40 cellular contexts compared by ENCODE assay signal in the genomic region with DNA sequence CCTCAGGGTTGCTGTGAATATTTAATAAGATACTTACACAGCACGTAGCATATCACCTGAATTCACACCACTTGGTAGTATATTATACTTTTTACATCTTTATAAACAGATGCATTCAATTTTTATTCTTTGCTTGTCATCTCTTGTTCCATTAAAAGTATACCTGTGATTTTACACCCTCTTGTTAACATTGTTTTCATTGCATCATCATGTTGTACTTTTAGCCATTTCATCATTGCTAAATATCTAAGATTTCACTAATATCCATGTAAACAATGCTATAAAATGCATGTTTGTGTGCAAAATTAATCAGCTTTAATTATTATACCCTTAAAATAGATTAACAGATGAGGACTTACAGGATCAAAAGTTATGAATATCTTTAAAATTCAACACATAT.
"Had no signal": no experiment of that assay in that cellular context is flagged by ENCODE, and none has a peak within 500 bp of the region (broad histone marks: within the 10 kb centered on the region; RNA-seq: fewer than 3 reads in every experiment).

No MANE protein-coding gene starts in this region.

- H3K36me3 Mint-ChIP-seq: activated naive CD4-positive, alpha-beta T cell treated with anti-CD3 and anti-CD28 coated beads, Interleukin-2, amount 10 ng/mL, durations not matched to agents 7 days and 5 days; activated naive CD4-positive, alpha-beta T cell treated with anti-CD3 and anti-CD28 coated beads, Interleukin-2, amount 50 U/mL, for 24 hours; activated naive CD4-positive, alpha-beta T cell treated with anti-CD3 and anti-CD28 coated beads, Interleukin-2, amount 50 U/mL, for 72 hours; activated naive CD8-positive, alpha-beta T cell; activated naive CD8-positive, alpha-beta T cell treated with anti-CD3 and anti-CD28 coated beads, Interleukin-2, amount 10 ng/mL, durations not matched to agents 7 days and 5 days had no signal

- H3K4me1 Mint-ChIP-seq: activated naive CD4-positive, alpha-beta T cell treated with anti-CD3 and anti-CD28 coated beads, Interleukin-2, amount 10 ng/mL, durations not matched to agents 7 days and 5 days; activated naive CD4-positive, alpha-beta T cell treated with anti-CD3 and anti-CD28 coated beads, Interleukin-2, amount 50 U/mL, for 24 hours; activated naive CD8-positive, alpha-beta T cell treated with anti-CD3 and anti-CD28 coated beads for 36 hours; activated naive CD8-positive, alpha-beta T cell treated with anti-CD3 and anti-CD28 coated beads, Interleukin-2, amount 10 ng/mL, durations not matched to agents 7 days and 5 days; activated naive CD8-positive, alpha-beta T cell treated with anti-CD3 and anti-CD28 coated beads, Interleukin-2, amount 50 U/mL, for 24 hours; activated T-helper 17 cell treated with anti-CD3 and anti-CD28 coated beads, Interleukin-2, amount 50 U/mL, for 72 hours; central memory CD8-positive, alpha-beta T cell had no signal

- FAIRE-seq: astrocyte, bronchial epithelial cell had no signal

- H3K4me3 ChIP-seq: adrenal gland, ascending aorta, body of pancreas, breast epithelium, cardiac muscle cell had no signal

- H3K27ac ChIP-seq: adrenal gland, ascending aorta, body of pancreas, brain microvascular endothelial cell, breast epithelium, cardiac muscle cell had no signal

- H3K4me1 ChIP-seq: adrenal gland, body of pancreas had no signal

- H3K27me3 Mint-ChIP-seq: activated naive CD8-positive, alpha-beta T cell treated with anti-CD3 and anti-CD28 coated beads for 36 hours; brain had no signal

- H3K36me3 ChIP-seq: adrenal gland, ascending aorta, brain microvascular endothelial cell, breast epithelium, cardiac muscle cell had no signal

- H3K4me3 Mint-ChIP-seq: activated naive CD4-positive, alpha-beta T cell treated with anti-CD3 and anti-CD28 coated beads for 36 hours; activated naive CD4-positive, alpha-beta T cell treated with anti-CD3 and anti-CD28 coated beads, Interleukin-2, amount 10 ng/mL, durations not matched to agents 7 days and 5 days; activated naive CD4-positive, alpha-beta T cell treated with anti-CD3 and anti-CD28 coated beads, Interleukin-2, amount 50 U/mL, for 24 hours; activated naive CD8-positive, alpha-beta T cell; activated naive CD8-positive, alpha-beta T cell treated with anti-CD3 and anti-CD28 coated beads for 36 hours; activated naive CD8-positive, alpha-beta T cell treated with anti-CD3 and anti-CD28 coated beads, Interleukin-2, amount 10 ng/mL, durations not matched to agents 7 days and 5 days; activated naive CD8-positive, alpha-beta T cell treated with anti-CD3 and anti-CD28 coated beads, Interleukin-2, amount 50 U/mL, for 24 hours; activated T-cell treated with anti-CD3 and anti-CD28 coated beads, Interleukin-2, amount 50 U/mL, for 24 hours; activated T-cell treated with anti-CD3 and anti-CD28 coated beads, Interleukin-2, amount 50 U/mL, for 72 hours; activated T-helper 1 cell treated with anti-CD3 and anti-CD28 coated beads, Interleukin-12 subunit alpha, Interleukin-12 subunit beta, Interleukin-2, Interleukin-4 antibody, amounts not matched to agents 30 ng/mL and 10 ng/mL and 1 ng/mL, durations not matched to agents 14 hours and 24 hours and 36 hours; activated T-helper 17 cell treated with anti-CD3 and anti-CD28 coated beads, Interleukin-2, amount 50 U/mL, for 72 hours; brain; central memory CD8-positive, alpha-beta T cell had no signal

- H3K9me3 Mint-ChIP-seq: activated naive CD4-positive, alpha-beta T cell treated with anti-CD3 and anti-CD28 coated beads for 36 hours; activated naive CD4-positive, alpha-beta T cell treated with anti-CD3 and anti-CD28 coated beads, Interleukin-2, amount 10 ng/mL, durations not matched to agents 7 days and 5 days; activated naive CD4-positive, alpha-beta T cell treated with anti-CD3 and anti-CD28 coated beads, Interleukin-2, amount 50 U/mL, for 24 hours; activated naive CD4-positive, alpha-beta T cell treated with anti-CD3 and anti-CD28 coated beads, Interleukin-2, amount 50 U/mL, for 72 hours; activated naive CD8-positive, alpha-beta T cell treated with anti-CD3 and anti-CD28 coated beads for 36 hours; activated naive CD8-positive, alpha-beta T cell treated with anti-CD3 and anti-CD28 coated beads, Interleukin-2, amount 10 ng/mL, durations not matched to agents 7 days and 5 days; activated T-cell treated with anti-CD3 and anti-CD28 coated beads, Interleukin-2, amount 50 U/mL, for 24 hours; activated T-cell treated with anti-CD3 and anti-CD28 coated beads, Interleukin-2, amount 50 U/mL, for 72 hours; activated T-helper 1 cell treated with anti-CD3 and anti-CD28 coated beads, Interleukin-12 subunit alpha, Interleukin-12 subunit beta, Interleukin-2, Interleukin-4 antibody, amounts not matched to agents 30 ng/mL and 10 ng/mL and 1 ng/mL, durations not matched to agents 14 hours and 24 hours and 36 hours; activated T-helper 2 cell treated with anti-CD3 and anti-CD28 coated beads, Interferon-gamma antibody, Interleukin-2, Interleukin-4, amounts not matched to agents 10 μg/mL and 5 μg/mL and 100 μg/mL, durations not matched to agents 14 hours and 24 hours and 36 hours had no signal

- H3K27me3 ChIP-seq: adrenal gland, ascending aorta, body of pancreas, brain microvascular endothelial cell, breast epithelium, cardiac muscle cell had no signal

- ATAC-seq: activated naive CD4-positive, alpha-beta T cell treated with anti-CD3 and anti-CD28 coated beads, Interleukin-2, amount 50 U/mL, for 72 hours; activated naive CD8-positive, alpha-beta T cell treated with anti-CD3 and anti-CD28 coated beads, Interleukin-2, amount 50 U/mL, for 24 hours; activated T-cell treated with anti-CD3 and anti-CD28 coated beads, Interleukin-2, amount 50 U/mL, for 72 hours; activated T-helper 17 cell treated with anti-CD3 and anti-CD28 coated beads, Interleukin-2, amount 50 U/mL, for 72 hours; body of pancreas had no signal

- H3K9me3 ChIP-seq: adrenal gland, ascending aorta, body of pancreas, breast epithelium had no signal

- DNase-seq: activated effector memory CD4-positive, alpha-beta T cell treated with anti-CD3 and anti-CD28 coated beads, Interleukin-2, amount 50 U/mL, for 16 hours; activated effector memory CD4-positive, alpha-beta T cell treated with Interleukin-2 at 50 U/mL for 16 hours; activated gamma-delta T cell; activated gamma-delta T cell treated with Interleukin-2 at 50 U/mL for 16 hours; activated naive CD4-positive, alpha-beta T cell; activated naive CD4-positive, alpha-beta T cell treated with anti-CD3 and anti-CD28 coated beads for 36 hours; activated naive CD4-positive, alpha-beta T cell treated with anti-CD3 and anti-CD28 coated beads, Interleukin-2, amount 10 ng/mL, durations not matched to agents 7 days and 5 days; activated naive CD4-positive, alpha-beta T cell treated with anti-CD3 and anti-CD28 coated beads, Interleukin-2, amount 50 U/mL, for 16 hours; activated naive CD4-positive, alpha-beta T cell treated with Interleukin-2 at 50 U/mL for 16 hours; activated naive CD8-positive, alpha-beta T cell treated with anti-CD3 and anti-CD28 coated beads for 36 hours; activated naive CD8-positive, alpha-beta T cell treated with anti-CD3 and anti-CD28 coated beads, Interleukin-2, amount 10 ng/mL, durations not matched to agents 7 days and 5 days; activated naive CD8-positive, alpha-beta T cell treated with anti-CD3 and anti-CD28 coated beads, Interleukin-2, amount 50 U/mL, for 24 hours; activated T-cell treated with anti-CD3 and anti-CD28 coated beads for 4 hours; activated T-cell treated with anti-CD3 and anti-CD28 coated beads, Interleukin-2, amount 50 U/mL, for 1 hour; activated T-cell treated with anti-CD3 and anti-CD28 coated beads, Interleukin-2, amount 50 U/mL, for 24 hours; activated T-cell treated with anti-CD3 and anti-CD28 coated beads, Interleukin-2, amount 50 U/mL, for 48 hours; activated T-cell treated with anti-CD3 and anti-CD28 coated beads, Interleukin-2, amount 50 U/mL, for 72 hours; adrenal gland; amniotic stem cell; amygdala; anterior cingulate cortex; aorta; body of pancreas; brain microvascular endothelial cell; caudate nucleus; central memory CD4-positive, alpha-beta T cell; cerebellar nuclear complex had no signal

- H3K27ac Mint-ChIP-seq: activated naive CD4-positive, alpha-beta T cell treated with anti-CD3 and anti-CD28 coated beads for 36 hours; activated naive CD4-positive, alpha-beta T cell treated with anti-CD3 and anti-CD28 coated beads, Interleukin-2, amount 10 ng/mL, durations not matched to agents 7 days and 5 days; activated naive CD4-positive, alpha-beta T cell treated with anti-CD3 and anti-CD28 coated beads, Interleukin-2, amount 50 U/mL, for 24 hours; activated naive CD4-positive, alpha-beta T cell treated with anti-CD3 and anti-CD28 coated beads, Interleukin-2, amount 50 U/mL, for 72 hours; activated naive CD8-positive, alpha-beta T cell; activated naive CD8-positive, alpha-beta T cell treated with anti-CD3 and anti-CD28 coated beads for 36 hours; activated naive CD8-positive, alpha-beta T cell treated with anti-CD3 and anti-CD28 coated beads, Interleukin-2, amount 10 ng/mL, durations not matched to agents 7 days and 5 days; activated naive CD8-positive, alpha-beta T cell treated with anti-CD3 and anti-CD28 coated beads, Interleukin-2, amount 50 U/mL, for 24 hours; activated T-cell treated with anti-CD3 and anti-CD28 coated beads, Interleukin-2, amount 50 U/mL, for 24 hours; activated T-cell treated with anti-CD3 and anti-CD28 coated beads, Interleukin-2, amount 50 U/mL, for 72 hours; activated T-helper 1 cell treated with anti-CD3 and anti-CD28 coated beads, Interleukin-12 subunit alpha, Interleukin-12 subunit beta, Interleukin-2, Interleukin-4 antibody, amounts not matched to agents 30 ng/mL and 10 ng/mL and 1 ng/mL, durations not matched to agents 14 hours and 24 hours and 36 hours; activated T-helper 17 cell treated with anti-CD3 and anti-CD28 coated beads, Interleukin-2, amount 50 U/mL, for 72 hours; activated T-helper 2 cell treated with anti-CD3 and anti-CD28 coated beads, Interferon-gamma antibody, Interleukin-2, Interleukin-4, amounts not matched to agents 10 μg/mL and 5 μg/mL and 100 μg/mL, durations not matched to agents 14 hours and 24 hours and 36 hours; brain had no signal
